ENCODE assay signal across 27 cellular contexts in the genomic region with DNA sequence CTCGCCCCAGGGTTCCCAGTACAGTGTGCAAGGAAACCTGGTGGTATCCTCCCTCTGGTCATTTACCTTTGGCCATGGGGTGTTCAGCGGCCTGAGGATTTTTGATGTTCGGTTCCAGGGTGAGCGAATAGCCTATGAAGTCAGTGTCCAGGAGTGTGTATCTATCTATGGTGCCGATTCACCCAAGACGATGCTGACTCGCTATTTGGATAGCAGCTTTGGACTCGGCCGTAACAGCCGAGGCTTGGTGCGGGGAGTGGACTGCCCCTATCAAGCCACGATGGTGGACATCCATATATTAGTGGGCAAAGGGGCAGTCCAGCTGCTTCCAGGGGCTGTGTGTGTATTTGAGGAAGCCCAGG. TPM values are rescaled to one million over a fixed set of nuclear protein-coding genes. Genes with fewer than 3 reads are reported as not detected.
A peak's percentile ranks its signal among the peaks of the same experiment; 100 is the strongest.
DNase-seq lines count a peak whose midpoint lies in the region; ATAC-seq and TF ChIP-seq lines count a peak whose summit lies in the region.
"Had no signal": no experiment of that assay in that cellular context is flagged by ENCODE, and none has a peak within 500 bp of the region (broad histone marks: within the 10 kb centered on the region; RNA-seq: fewer than 3 reads in every experiment).

No MANE protein-coding gene starts in this region.

- no peak for TF ChIP-seq CTCF in fibroblast of mammary gland (conservative IDR thresholded peaks at IDR 0.05; ENCODE audit: control insufficient read depth, insufficient read depth, low read depth, low read length)
- no peak for TF ChIP-seq CTCF in osteoblast (IDR thresholded peaks at IDR 0.05; ENCODE audit: extremely low read depth, low read depth, low read length)
- TF ChIP-seq CTCF in GM10266 (IDR thresholded peaks at IDR 0.05; ENCODE audit: control insufficient read depth, insufficient read depth, low read depth, missing control alignments): no peak

- no peaks in the 10 kb centered on the region for H3K9me3 ChIP-seq in osteoblast (ENCODE audit: low read depth, low read length)
- H3K9me3 ChIP-seq: Peyer's patch, SJSA1, thyroid gland had no signal

- no peak overlapping the region for H2AFZ ChIP-seq in osteoblast (ENCODE audit: low read length)

- H3K27me3 ChIP-seq in osteoblast (ENCODE audit: insufficient read depth, low read length): peaks cover 19% of the 10 kb centered on the region
- H3K27me3 ChIP-seq: Peyer's patch, thyroid gland had no signal

- DNase-seq in activated T-cell treated with anti-CD3 and anti-CD28 coated beads, Interleukin-2, amount 50 U/mL, for 24 hours: no peak
- DNase-seq in activated T-cell treated with anti-CD3 and anti-CD28 coated beads for 4 hours: no peak
- DNase-seq in fibroblast of mammary gland (ENCODE audit: low read depth): peak; percentile 23
- peak; percentile 87 for DNase-seq in osteoblast (ENCODE audit: insufficient read length, low spot score, missing footprints)
- no peak for DNase-seq in activated CD4-positive, alpha-beta T cell treated with anti-CD3 and anti-CD28 coated beads, Interleukin-2, amount 10 ng/mL, durations not matched to agents 7 days and 5 days
- no peak for DNase-seq in OCI-M1 (lab: John Stamatoyannopoulos, UW)
- DNase-seq in GM10266 (ENCODE audit: extremely low spot score): no peak
- DNase-seq: 8988T; activated CD4-positive, alpha-beta T cell treated with anti-CD3 and anti-CD28 coated beads for 1 hour; aorta; COR-L47; DMS79; Karpas-422; NCI-H1694 treated with DMSO at 0.1 percent for 48 hours; NCI-H2171; NCI-H526; nucleus accumbens; T-cell; thyroid gland had no signal

- H3K4me3 Mint-ChIP-seq in activated T-cell treated with anti-CD3 and anti-CD28 coated beads, Interleukin-2, amount 50 U/mL, for 24 hours: no peak overlapping the region
- H3K4me3 Mint-ChIP-seq in activated CD4-positive, alpha-beta T cell treated with anti-CD3 and anti-CD28 coated beads, Interleukin-2, amount 10 ng/mL, durations not matched to agents 7 days and 5 days: no peak overlapping the region
- H3K4me3 Mint-ChIP-seq: activated naive CD4-positive, alpha-beta T cell treated with anti-CD3 and anti-CD28 coated beads for 36 hours; T-cell had no signal

- no peak overlapping the region for H3K27ac ChIP-seq in osteoblast (ENCODE audit: low read depth, low read length)
- H3K27ac ChIP-seq: SJSA1, thyroid gland had no signal

- H3K4me1 ChIP-seq in osteoblast (ENCODE audit: insufficient read depth, low read length): peaks cover 16% of the 10 kb centered on the region
- H3K4me1 ChIP-seq: SJSA1 had no signal

- H4K20me1 ChIP-seq in osteoblast (ENCODE audit: insufficient read depth, low read length): peaks cover 29% of the 10 kb centered on the region

- H3K27me3 Mint-ChIP-seq in activated T-cell treated with anti-CD3 and anti-CD28 coated beads, Interleukin-2, amount 50 U/mL, for 24 hours: no peaks in the 10 kb centered on the region
- H3K27me3 Mint-ChIP-seq in activated CD4-positive, alpha-beta T cell treated with anti-CD3 and anti-CD28 coated beads, Interleukin-2, amount 10 ng/mL, durations not matched to agents 7 days and 5 days: no peaks in the 10 kb centered on the region
- H3K27me3 Mint-ChIP-seq: T-cell had no signal

- H3K4me1 Mint-ChIP-seq in activated T-cell treated with anti-CD3 and anti-CD28 coated beads, Interleukin-2, amount 50 U/mL, for 24 hours (ENCODE audit: low read depth): peaks cover 23% of the 10 kb centered on the region
- H3K4me1 Mint-ChIP-seq in activated CD4-positive, alpha-beta T cell treated with anti-CD3 and anti-CD28 coated beads, Interleukin-2, amount 10 ng/mL, durations not matched to agents 7 days and 5 days: peaks cover 8% of the 10 kb centered on the region

- POLR2A ChIA-PET in activated CD4-positive, alpha-beta T cell treated with anti-CD3 and anti-CD28 coated beads, Interleukin-2, amount 10 ng/mL, durations not matched to agents 7 days and 5 days (lab: Charles Lee): interaction anchor here (0.6 kb wide), 1 partner anchor 72 kb away, joined by 3 read pairs; no protein-coding TSS in a partner anchor

- no peaks in the 10 kb centered on the region for H3K79me2 ChIP-seq in osteoblast (ENCODE audit: insufficient read depth, low read length)

- H3K36me3 Mint-ChIP-seq in activated T-cell treated with anti-CD3 and anti-CD28 coated beads, Interleukin-2, amount 50 U/mL, for 24 hours (ENCODE audit: low read depth): peaks cover 62% of the 10 kb centered on the region
- peaks cover 25% of the 10 kb centered on the region for H3K36me3 Mint-ChIP-seq in activated CD4-positive, alpha-beta T cell treated with anti-CD3 and anti-CD28 coated beads, Interleukin-2, amount 10 ng/mL, durations not matched to agents 7 days and 5 days (ENCODE audit: low read depth)

- H3K27ac Mint-ChIP-seq in activated T-cell treated with anti-CD3 and anti-CD28 coated beads, Interleukin-2, amount 50 U/mL, for 24 hours: peak overlapping the region; percentile 45
- no peak overlapping the region for H3K27ac Mint-ChIP-seq in activated CD4-positive, alpha-beta T cell treated with anti-CD3 and anti-CD28 coated beads, Interleukin-2, amount 10 ng/mL, durations not matched to agents 7 days and 5 days

- ATAC-seq in GM18870 (IDR thresholded peaks at IDR 0.05; ENCODE audit: unreplicated experiment): no peak
- ATAC-seq: HCT116, T-cell had no signal

- H3K4me2 ChIP-seq in osteoblast (ENCODE audit: insufficient read depth, low read length): no peak overlapping the region

- H3K36me3 ChIP-seq in osteoblast (ENCODE audit: insufficient read depth, low read length): peaks cover 38% of the 10 kb centered on the region

- H3K4me3 ChIP-seq in fibroblast of mammary gland (ENCODE audit: control insufficient read depth, low read depth, low read length) (no peak overlapping the region), osteoblast (ENCODE audit: insufficient read depth, low read length) (no peak overlapping the region)
- H3K4me3 ChIP-seq: lung, Peyer's patch, SJSA1, thyroid gland had no signal

- CTCF ChIA-PET in activated CD4-positive, alpha-beta T cell treated with anti-CD3 and anti-CD28 coated beads, Interleukin-2, amount 10 ng/mL, durations not matched to agents 7 days and 5 days (lab: Charles Lee): interaction anchor here (0.6 to 3.7 kb wide), 4 partner anchors 21 to 1065 kb away, joined by 3 to 14 read pairs (median 4); a partner anchor contains a TSS

- H3K9me3 Mint-ChIP-seq in activated T-cell treated with anti-CD3 and anti-CD28 coated beads, Interleukin-2, amount 50 U/mL, for 24 hours: no peaks in the 10 kb centered on the region
- H3K9me3 Mint-ChIP-seq in activated CD4-positive, alpha-beta T cell treated with anti-CD3 and anti-CD28 coated beads, Interleukin-2, amount 10 ng/mL, durations not matched to agents 7 days and 5 days: no peaks in the 10 kb centered on the region
- H3K9me3 Mint-ChIP-seq: activated naive CD4-positive, alpha-beta T cell treated with anti-CD3 and anti-CD28 coated beads for 36 hours; T-cell had no signal

RNA-seq across cellular contexts. Expression of a gene that starts 1.2 kb away (rescaled TPM):
- total RNA-seq in osteoblast: 0.72 and 0.88 TPM in 2 replicates
- 1 to 10 TPM; 1.5 to 1.9 TPM for total RNA-seq in activated CD4-positive, alpha-beta T cell treated with anti-CD3 and anti-CD28 coated beads, Interleukin-2, amount 10 ng/mL, durations not matched to agents 7 days and 5 days

RNA-seq across cellular contexts. Expression of a gene that starts 5.5 kb away (rescaled TPM):
- total RNA-seq in osteoblast: under 0.01 TPM in 1 of 2 replicates, not detected in the other
- total RNA-seq in activated CD4-positive, alpha-beta T cell treated with anti-CD3 and anti-CD28 coated beads, Interleukin-2, amount 10 ng/mL, durations not matched to agents 7 days and 5 days: under 1 TPM; 0.56 to 0.79 TPM
- total RNA-seq: SJSA1 had no signal

RNA-seq across cellular contexts. Expression of a gene that starts 12.3 kb away (rescaled TPM):
- total RNA-seq in osteoblast: 79.9 and 81.1 TPM in 2 replicates
- total RNA-seq in activated CD4-positive, alpha-beta T cell treated with anti-CD3 and anti-CD28 coated beads, Interleukin-2, amount 10 ng/mL, durations not matched to agents 7 days and 5 days: 100 to 1,000 TPM; 110 to 111 TPM

RNA-seq across cellular contexts. Expression of a gene that starts 21.5 kb away (rescaled TPM):
- 94.8 and 104 TPM in 2 replicates for total RNA-seq in osteoblast
- 10 to 100 TPM; 87.0 to 87.6 TPM for total RNA-seq in activated CD4-positive, alpha-beta T cell treated with anti-CD3 and anti-CD28 coated beads, Interleukin-2, amount 10 ng/mL, durations not matched to agents 7 days and 5 days

RNA-seq across cellular contexts. Expression of a gene that starts 46.9 kb away (rescaled TPM):
- 0.88 TPM in 1 of 2 replicates, not detected in the other for total RNA-seq in osteoblast
- total RNA-seq in activated CD4-positive, alpha-beta T cell treated with anti-CD3 and anti-CD28 coated beads, Interleukin-2, amount 10 ng/mL, durations not matched to agents 7 days and 5 days: not detected
- total RNA-seq: activated naive CD4-positive, alpha-beta T cell treated with anti-CD3 and anti-CD28 coated beads for 36 hours; cardiac septum; glomerular endothelial cell; Peyer's patch; T-cell had no signal

Comparison
In these comparisons a context has a peak if more than half of its experiments do, and no peak if none do; other contexts are left out.
1. DNase-seq: peak in fibroblast of mammary gland (single experiment) and osteoblast (single experiment); none in activated T-cell treated with anti-CD3 and anti-CD28 coated beads, Interleukin-2, amount 50 U/mL, for 24 hours (single experiment), activated T-cell treated with anti-CD3 and anti-CD28 coated beads for 4 hours (single experiment), activated CD4-positive, alpha-beta T cell treated with anti-CD3 and anti-CD28 coated beads, Interleukin-2, amount 10 ng/mL, durations not matched to agents 7 days and 5 days (single experiment), OCI-M1 (single experiment) and GM10266 (single experiment).